In genomic region chr10:4835494-4835918, GRCh38 we compare ENCODE assay signal across 25 cellular contexts. TPM values are rescaled to one million over a fixed set of nuclear protein-coding genes. Genes with fewer than 3 reads are reported as not detected.
DNase-seq lines count a peak whose midpoint lies in the region; ATAC-seq and TF ChIP-seq lines count a peak whose summit lies in the region.
"Had no signal": no experiment of that assay in that cellular context is flagged by ENCODE, and none has a peak within 500 bp of the region (broad histone marks: within the 10 kb centered on the region; RNA-seq: fewer than 3 reads in every experiment).

No MANE protein-coding gene starts in this region.

- H3K14ac ChIP-seq in mesenchymal stem cell (ENCODE audit: low read length in 2 of 2) = no peak overlapping the region

- no peak overlapping the region for H3K18ac ChIP-seq in mesenchymal stem cell (ENCODE audit: low read depth in 1 of 2, low read length in 2 of 2)

- no peak overlapping the region for H2BK12ac ChIP-seq in mesenchymal stem cell (ENCODE audit: low read length in 2 of 2)

- H3K4me1 Mint-ChIP-seq in activated T-cell treated with anti-CD3 and anti-CD28 coated beads, Interleukin-2, amount 50 U/mL, for 72 hours (ENCODE audit: low read depth) = peaks cover 33% of the 10 kb centered on the region
- H3K4me1 Mint-ChIP-seq in T-cell = peaks cover 27 to 48% (median 46%) of the 10 kb centered on the region in 3 donors
- peaks cover 38% of the 10 kb centered on the region for H3K4me1 Mint-ChIP-seq in activated T-helper 1 cell treated with anti-CD3 and anti-CD28 coated beads, Interleukin-12 subunit alpha, Interleukin-12 subunit beta, Interleukin-2, Interleukin-4 antibody, amounts not matched to agents 30 ng/mL and 10 ng/mL and 1 ng/mL, durations not matched to agents 14 hours and 24 hours and 36 hours (ENCODE audit: low read depth)
- H3K4me1 Mint-ChIP-seq: natural killer cell had no signal

- H3K36me3 ChIP-seq in mesenchymal stem cell (ENCODE audit: control insufficient read depth in 1 of 2, insufficient read depth in 2 of 2, low read depth in 1 of 2, low read length in 2 of 2) (peaks cover 15 to 94% of the 10 kb centered on the region in 2 experiments), psoas muscle (ENCODE audit: insufficient read depth in 1 of 2, low read depth in 1 of 2) (peaks cover 3 to 81% of the 10 kb centered on the region in 2 donors)
- H3K36me3 ChIP-seq: BE2C, ovary had no signal

- POLR2A ChIA-PET in T-cell (lab: Charles Lee) = interaction anchor here in 1 of 2 donors (0.6 kb wide), 1 partner anchor 399 kb away, joined by 3 read pairs; no protein-coding TSS in a partner anchor

- no peak overlapping the region for H2BK5ac ChIP-seq in mesenchymal stem cell (ENCODE audit: low read depth, low read length, poor library complexity, severe bottlenecking)

- H3K4me3 ChIP-seq in mesenchymal stem cell (ENCODE audit: insufficient read depth in 1 of 2, low read depth in 1 of 2, low read length in 2 of 2) (no peak overlapping the region), psoas muscle (no peak overlapping the region)
- H3K4me3 ChIP-seq: ovary, right atrium auricular region, SJSA1 had no signal

- TF ChIP-seq CTCF in psoas muscle (IDR thresholded peaks at IDR 0.05) = no peak

- peak overlapping the region; percentile 23 to 45 for H3K4me3 Mint-ChIP-seq in activated T-cell treated with anti-CD3 and anti-CD28 coated beads, Interleukin-2, amount 50 U/mL, for 72 hours
- peak overlapping the region in 1 of 3 donors; percentile 35 for H3K4me3 Mint-ChIP-seq in T-cell
- no peak overlapping the region for H3K4me3 Mint-ChIP-seq in activated T-helper 1 cell treated with anti-CD3 and anti-CD28 coated beads, Interleukin-12 subunit alpha, Interleukin-12 subunit beta, Interleukin-2, Interleukin-4 antibody, amounts not matched to agents 30 ng/mL and 10 ng/mL and 1 ng/mL, durations not matched to agents 14 hours and 24 hours and 36 hours
- H3K4me3 Mint-ChIP-seq: natural killer cell, type B pancreatic cell had no signal

- peak overlapping the region; percentile 65 for H4K91ac ChIP-seq in mesenchymal stem cell (ENCODE audit: low read length)

- H3K27ac ChIP-seq in mesenchymal stem cell (ENCODE audit: low read length, poor library complexity, severe bottlenecking) (no peak overlapping the region), psoas muscle (no peak overlapping the region)
- H3K27ac ChIP-seq: ovary, right atrium auricular region, SJSA1 had no signal

- no peaks in the 10 kb centered on the region for H3K79me1 ChIP-seq in mesenchymal stem cell (replicated peaks; ENCODE audit: low read length, poor library complexity, severe bottlenecking)

- H4K8ac ChIP-seq in mesenchymal stem cell (ENCODE audit: low read length) = no peak overlapping the region

- H3K27me3 Mint-ChIP-seq in activated T-cell treated with anti-CD3 and anti-CD28 coated beads, Interleukin-2, amount 50 U/mL, for 72 hours (ENCODE audit: low read depth) = peaks cover 6% of the 10 kb centered on the region
- peaks cover 0 to 10% of the 10 kb centered on the region in 2 donors for H3K27me3 Mint-ChIP-seq in T-cell
- peaks cover 5% of the 10 kb centered on the region for H3K27me3 Mint-ChIP-seq in activated T-helper 1 cell treated with anti-CD3 and anti-CD28 coated beads, Interleukin-12 subunit alpha, Interleukin-12 subunit beta, Interleukin-2, Interleukin-4 antibody, amounts not matched to agents 30 ng/mL and 10 ng/mL and 1 ng/mL, durations not matched to agents 14 hours and 24 hours and 36 hours (ENCODE audit: insufficient read depth)

- no peaks in the 10 kb centered on the region for H3K9me3 Mint-ChIP-seq in activated T-cell treated with anti-CD3 and anti-CD28 coated beads, Interleukin-2, amount 50 U/mL, for 72 hours
- no peaks in the 10 kb centered on the region for H3K9me3 Mint-ChIP-seq in T-cell
- H3K9me3 Mint-ChIP-seq in activated T-helper 1 cell treated with anti-CD3 and anti-CD28 coated beads, Interleukin-12 subunit alpha, Interleukin-12 subunit beta, Interleukin-2, Interleukin-4 antibody, amounts not matched to agents 30 ng/mL and 10 ng/mL and 1 ng/mL, durations not matched to agents 14 hours and 24 hours and 36 hours = no peaks in the 10 kb centered on the region
- H3K9me3 Mint-ChIP-seq: natural killer cell, type B pancreatic cell had no signal

- no peak overlapping the region for H3K4me2 ChIP-seq in mesenchymal stem cell (ENCODE audit: low read length, poor library complexity, severe bottlenecking)

- no peak overlapping the region for H2AFZ ChIP-seq in mesenchymal stem cell (ENCODE audit: low read depth, low read length)

- peak in 1 of 2 donors; percentile 11 for DNase-seq in activated T-cell treated with anti-CD3 and anti-CD28 coated beads, Interleukin-2, amount 50 U/mL, for 72 hours
- no peak for DNase-seq in activated T-cell treated with anti-CD3 and anti-CD28 coated beads, Interleukin-2, amount 50 U/mL, for 1 hour
- peak in 14 of 34 experiments; percentile 7 to 45 (median 16) for DNase-seq in T-cell
- peak; percentile 28 for DNase-seq in activated T-helper 1 cell treated with anti-CD3 and anti-CD28 coated beads, Interleukin-12 subunit alpha, Interleukin-12 subunit beta, Interleukin-2, Interleukin-4 antibody, amounts not matched to agents 30 ng/mL and 10 ng/mL and 1 ng/mL, durations not matched to agents 14 hours and 24 hours and 36 hours (ENCODE audit: low spot score)
- no peak for DNase-seq in mesenchymal stem cell
- no peak for DNase-seq in psoas muscle
- no peak for DNase-seq in NCI-H187 (lab: John Stamatoyannopoulos, UW)
- DNase-seq: ACHN; activated CD8-positive, alpha-beta memory T cell treated with anti-CD3 and anti-CD28 coated beads, Interleukin-2, amount 50 U/mL, for 48 hours; BE2C; Caco-2; DMS79 treated with DMSO at 0.1 percent for 48 hours; GF-D8; islet precursor cell; left ventricle myocardium superior; midbrain; natural killer cell; NCI-H446 treated with DMSO at 0.1 percent for 48 hours; NCI-H82; ovary; substantia nigra had no signal

- no peak overlapping the region for H3K27ac Mint-ChIP-seq in activated T-cell treated with anti-CD3 and anti-CD28 coated beads, Interleukin-2, amount 50 U/mL, for 72 hours
- H3K27ac Mint-ChIP-seq in T-cell = peak overlapping the region; percentile 92 to 95
- peak overlapping the region; percentile 86 for H3K27ac Mint-ChIP-seq in activated T-helper 1 cell treated with anti-CD3 and anti-CD28 coated beads, Interleukin-12 subunit alpha, Interleukin-12 subunit beta, Interleukin-2, Interleukin-4 antibody, amounts not matched to agents 30 ng/mL and 10 ng/mL and 1 ng/mL, durations not matched to agents 14 hours and 24 hours and 36 hours
- H3K27ac Mint-ChIP-seq: natural killer cell, type B pancreatic cell had no signal

- CTCF ChIA-PET in T-cell (lab: Charles Lee) = interaction anchor here in 1 of 2 donors (0.8 to 2.0 kb wide), 2 partner anchors 13 to 607 kb away, joined by 3 to 18 read pairs; no protein-coding TSS in a partner anchor

- no peak overlapping the region for H2AK5ac ChIP-seq in mesenchymal stem cell (ENCODE audit: low read length, severe bottlenecking)

- no peak overlapping the region for H3K9ac ChIP-seq in mesenchymal stem cell (ENCODE audit: low read length)

- intact Hi-C loops in activated T-helper 1 cell treated with anti-CD3 and anti-CD28 coated beads, Interleukin-12 subunit alpha, Interleukin-12 subunit beta, Interleukin-2, Interleukin-4 antibody, amounts not matched to agents 30 ng/mL and 10 ng/mL and 1 ng/mL, durations not matched to agents 14 hours and 24 hours and 36 hours (cut with micrococcal nuclease) = no loop called here
- intact Hi-C loops in psoas muscle (cut with DNase I) = no loop called here

- no peaks in the 10 kb centered on the region for H3K27me3 ChIP-seq in mesenchymal stem cell (ENCODE audit: control insufficient read depth in 1 of 2, insufficient read depth in 1 of 2, low read length in 2 of 2)
- H3K27me3 ChIP-seq in psoas muscle (ENCODE audit: insufficient read depth in 3 of 3, low read length in 2 of 3) = peaks cover 0 to 2% (median 1%) of the 10 kb centered on the region in 3 donors
- H3K27me3 ChIP-seq: BE2C, ovary, right atrium auricular region, SJSA1 had no signal

- peaks cover 2% of the 10 kb centered on the region in 2 donors for H3K36me3 Mint-ChIP-seq in activated T-cell treated with anti-CD3 and anti-CD28 coated beads, Interleukin-2, amount 50 U/mL, for 72 hours (ENCODE audit: insufficient read depth in 2 of 2)
- H3K36me3 Mint-ChIP-seq in T-cell = no peaks in the 10 kb centered on the region
- H3K36me3 Mint-ChIP-seq in activated T-helper 1 cell treated with anti-CD3 and anti-CD28 coated beads, Interleukin-12 subunit alpha, Interleukin-12 subunit beta, Interleukin-2, Interleukin-4 antibody, amounts not matched to agents 30 ng/mL and 10 ng/mL and 1 ng/mL, durations not matched to agents 14 hours and 24 hours and 36 hours (ENCODE audit: low read depth) = peaks cover 12% of the 10 kb centered on the region
- H3K36me3 Mint-ChIP-seq: natural killer cell had no signal

- no peak overlapping the region for H3K23ac ChIP-seq in mesenchymal stem cell (ENCODE audit: low read length in 2 of 2)

- peaks cover 1% of the 10 kb centered on the region for H3K4me1 ChIP-seq in mesenchymal stem cell (ENCODE audit: control insufficient read depth, insufficient read depth, low read depth, low read length)
- no peaks in the 10 kb centered on the region for H3K4me1 ChIP-seq in psoas muscle
- H3K4me1 ChIP-seq: BE2C, Caco-2, right atrium auricular region, SJSA1 had no signal

- WGBS in mesenchymal stem cell = 87% methylated on average over 5 of the region's 5 CpGs
- WGBS in psoas muscle, 3 donors = 73 to 78% (median 74%) methylated on average over 5 of the region's 5 CpGs

- no peak overlapping the region for H2BK120ac ChIP-seq in mesenchymal stem cell (ENCODE audit: low read depth, low read length)

- ATAC-seq in activated T-cell treated with anti-CD3 and anti-CD28 coated beads, Interleukin-2, amount 50 U/mL, for 72 hours (replicated peaks in 1 of 2) = peak; percentile 65 to 68
- ATAC-seq in T-cell (replicated peaks in 1 of 4) (peak; percentile 77 to 90 (median 88)), HG03565 (IDR thresholded peaks at IDR 0.05; ENCODE audit: unreplicated experiment) (no peak), psoas muscle (no peak)
- ATAC-seq: left ventricle myocardium superior had no signal

- no peak overlapping the region for H2BK15ac ChIP-seq in mesenchymal stem cell (ENCODE audit: low read depth, poor library complexity, severe bottlenecking)

- no peaks in the 10 kb centered on the region for H3K9me3 ChIP-seq in mesenchymal stem cell (ENCODE audit: control insufficient read depth, low read length)
- H3K9me3 ChIP-seq in psoas muscle = no peaks in the 10 kb centered on the region
- H3K9me3 ChIP-seq: BE2C, Caco-2, ovary, right atrium auricular region, SJSA1 had no signal

- no peak overlapping the region for H3K4ac ChIP-seq in mesenchymal stem cell (ENCODE audit: low read depth in 1 of 2, low read length in 2 of 2)

RNA-seq across cellular contexts. Expression of gene AKR1E2, which starts 9.5 kb away (rescaled TPM):
- 1 to 10 TPM; 1.7 to 10.0 TPM for total RNA-seq in activated T-cell treated with anti-CD3 and anti-CD28 coated beads, Interleukin-2, amount 50 U/mL, for 72 hours
- total RNA-seq in T-cell (10 to 100 TPM in 3 of 5 donors, 1 to 10 TPM in 2; 3.7 to 24.5 (median 10.8) TPM), psoas muscle (1 to 10 TPM; 1.8 to 5.1 (median 3.4) TPM)
- 6.2 and 6.6 TPM in 2 replicates for total RNA-seq in activated T-helper 1 cell treated with anti-CD3 and anti-CD28 coated beads, Interleukin-12 subunit alpha, Interleukin-12 subunit beta, Interleukin-2, Interleukin-4 antibody, amounts not matched to agents 30 ng/mL and 10 ng/mL and 1 ng/mL, durations not matched to agents 14 hours and 24 hours and 36 hours
- polyA plus RNA-seq in mesenchymal stem cell (2013, experiment 1 of 2) = 0.73 TPM
- 0.52 TPM for polyA plus RNA-seq in mesenchymal stem cell (2013, experiment 2 of 2)
- 1 to 10 TPM in 1 of 3 donors, under 1 TPM in 2; 0.65 to 1.8 (median 0.73) TPM for polyA plus RNA-seq in psoas muscle

Comparison
In these comparisons a context has a peak if more than half of its experiments do, and no peak if none do; other contexts are left out.
1. ATAC-seq: peak in activated T-cell treated with anti-CD3 and anti-CD28 coated beads, Interleukin-2, amount 50 U/mL, for 72 hours (2 of 2) and T-cell (4 of 4); none in HG03565 (single experiment) and psoas muscle (0 of 4).